13 cellular contexts compared by ENCODE assay signal in the genomic region with DNA sequence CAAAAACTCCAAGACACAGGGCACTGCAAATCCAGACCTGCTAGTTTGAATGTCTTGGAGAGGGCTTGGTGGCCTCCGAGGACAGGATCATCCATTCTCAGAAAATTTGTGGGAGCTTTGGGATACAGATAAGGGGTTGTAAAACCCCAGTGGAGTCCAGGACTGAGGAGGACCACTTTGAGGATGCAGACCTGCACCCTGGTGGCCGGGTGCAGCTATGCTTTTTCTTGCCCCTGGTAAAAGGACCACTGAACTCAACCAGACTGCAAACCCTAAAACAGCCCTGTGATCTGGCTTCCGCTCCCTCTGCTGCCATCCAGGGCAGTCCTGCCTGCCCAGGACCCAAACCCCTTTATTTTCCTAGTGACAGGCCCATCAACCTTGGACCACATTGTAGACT.
DNase-seq lines count a peak whose midpoint lies in the region; ATAC-seq, FAIRE-seq and TF ChIP-seq lines count a peak whose summit lies in the region.
"Had no signal": no experiment of that assay in that cellular context is flagged by ENCODE, and none has a peak within 500 bp of the region (broad histone marks: within the 10 kb centered on the region; RNA-seq: fewer than 3 reads in every experiment).

No MANE protein-coding gene starts in this region.

- H3K27ac Mint-ChIP-seq in HFFc6 (no peak overlapping the region), astrocyte (ENCODE audit: unreplicated experiment) (no peak overlapping the region)
- H3K27ac Mint-ChIP-seq: activated naive CD8-positive, alpha-beta T cell had no signal

- intact Hi-C loops in esophagus muscularis mucosa (cut with DNase I) = no loop called here

- no peak overlapping the region for H2AFZ ChIP-seq in astrocyte (ENCODE audit: low read depth, low read length)

- ATAC-seq in GM19324 (IDR thresholded peaks at IDR 0.05; ENCODE audit: low FRiP score, unreplicated experiment) = no peak

- H3K79me2 ChIP-seq in astrocyte (ENCODE audit: insufficient read depth, low read length) = no peaks in the 10 kb centered on the region

- 90% methylated on average over 3 of the region's 3 CpGs for WGBS in esophagus muscularis mucosa

- H3K9me3 ChIP-seq in astrocyte (ENCODE audit: insufficient read depth, low read depth, low read length) = no peaks in the 10 kb centered on the region
- H3K9me3 ChIP-seq in esophagus muscularis mucosa = peaks cover 0 to 2% (median under 1%) of the 10 kb centered on the region in 4 donors
- H3K9me3 ChIP-seq: neutrophil had no signal

- H3K4me3 Mint-ChIP-seq in HFFc6 (no peak overlapping the region), astrocyte (ENCODE audit: unreplicated experiment) (no peak overlapping the region)
- H3K4me3 Mint-ChIP-seq: activated naive CD8-positive, alpha-beta T cell had no signal

- DNase-seq in EH (ENCODE audit: low read depth) (peak; percentile 21), HFFc6 (no peak), astrocyte (ENCODE audit: low read depth) (no peak), kidney epithelial cell (ENCODE audit: low read depth) (no peak), NCI-H1048 (lab: John Stamatoyannopoulos, UW) (no peak), esophagus muscularis mucosa (ENCODE audit: extremely low spot score) (no peak)
- no peak for DNase-seq in stimulated activated CD4-positive, alpha-beta T cell treated with anti-CD3 and anti-CD28 coated beads, Interleukin-15, amount 100 ng/mL, for 24 hours
- DNase-seq: activated CD4-positive, alpha-beta T cell treated with anti-CD3 and anti-CD28 coated beads, Interleukin-2, amount 50 U/mL, for 48 hours; NCI-H1930; SIG-M5 had no signal

- H4K20me1 ChIP-seq in astrocyte (ENCODE audit: insufficient read depth, low read length) = no peaks in the 10 kb centered on the region

- no peak overlapping the region for H3K27ac ChIP-seq in astrocyte (ENCODE audit: low read depth, low read length)
- H3K27ac ChIP-seq in esophagus muscularis mucosa (replicated peaks in 1 of 4) = no peak overlapping the region
- H3K27ac ChIP-seq: neutrophil had no signal

- no peaks in the 10 kb centered on the region for H3K36me3 Mint-ChIP-seq in HFFc6 (ENCODE audit: low read depth)
- H3K36me3 Mint-ChIP-seq in astrocyte (ENCODE audit: low read depth, unreplicated experiment) = no peaks in the 10 kb centered on the region
- H3K36me3 Mint-ChIP-seq: activated naive CD8-positive, alpha-beta T cell had no signal

- H3K4me2 ChIP-seq in astrocyte (ENCODE audit: low read length) = no peak overlapping the region

- H3K9me3 Mint-ChIP-seq in HFFc6 (no peaks in the 10 kb centered on the region), astrocyte (ENCODE audit: unreplicated experiment) (peaks cover 4% of the 10 kb centered on the region)

- TF ChIP-seq CTCF in HFFc6 (IDR thresholded peaks at IDR 0.05) (peak; percentile 71), astrocyte (IDR thresholded peaks at IDR 0.05; ENCODE audit: insufficient read depth, low read depth, low read length) (peak; percentile 11), kidney epithelial cell (IDR thresholded peaks at IDR 0.05; ENCODE audit: insufficient read depth, low read length, poor library complexity, severe bottlenecking) (peak; percentile 31), esophagus muscularis mucosa (IDR thresholded peaks at IDR 0.05) (no peak)

- peaks cover 9% of the 10 kb centered on the region for H3K4me1 Mint-ChIP-seq in HFFc6 (ENCODE audit: low read depth)
- H3K4me1 Mint-ChIP-seq in astrocyte (ENCODE audit: low read depth, unreplicated experiment) = peaks cover 3% of the 10 kb centered on the region

- no peaks in the 10 kb centered on the region for H3K36me3 ChIP-seq in astrocyte (ENCODE audit: insufficient read depth, low read length)
- H3K36me3 ChIP-seq in kidney epithelial cell (ENCODE audit: control insufficient read depth, insufficient read depth, low read length) = no peaks in the 10 kb centered on the region
- no peaks in the 10 kb centered on the region for H3K36me3 ChIP-seq in esophagus muscularis mucosa
- H3K36me3 ChIP-seq: neutrophil had no signal

- H3K27me3 Mint-ChIP-seq in HFFc6 (ENCODE audit: insufficient read depth) (no peaks in the 10 kb centered on the region), astrocyte (ENCODE audit: low read depth, unreplicated experiment) (peaks cover 2% of the 10 kb centered on the region)
- H3K27me3 Mint-ChIP-seq: activated naive CD8-positive, alpha-beta T cell had no signal

- no peak overlapping the region for H3K9ac ChIP-seq in astrocyte (ENCODE audit: low read length)

- TF ChIP-seq EP300 in esophagus muscularis mucosa (IDR thresholded peaks at IDR 0.05) = no peak

- TF ChIP-seq POLR2A in esophagus muscularis mucosa (IDR thresholded peaks at IDR 0.05; ENCODE audit: low read depth) = no peak

- H3K4me3 ChIP-seq in astrocyte (ENCODE audit: insufficient read depth, low read depth, low read length) (no peak overlapping the region), kidney epithelial cell (ENCODE audit: low read depth, low read length) (no peak overlapping the region), esophagus muscularis mucosa (no peak overlapping the region)

- FAIRE-seq in astrocyte (lab: Jason Lieb, UNC) = no peak

- H3K27me3 ChIP-seq in astrocyte (ENCODE audit: insufficient read depth, low read length) (no peaks in the 10 kb centered on the region), kidney epithelial cell (ENCODE audit: control insufficient read depth, insufficient read depth, low read length) (no peaks in the 10 kb centered on the region), esophagus muscularis mucosa (peaks cover 0 to 4% (median 0%) of the 10 kb centered on the region in 4 donors)
- H3K27me3 ChIP-seq: neutrophil had no signal

- H3K4me1 ChIP-seq in astrocyte (ENCODE audit: insufficient read depth, low read length) (no peaks in the 10 kb centered on the region), esophagus muscularis mucosa (no peaks in the 10 kb centered on the region)

Comparison
In these comparisons a context has a peak if more than half of its experiments do, and no peak if none do; other contexts are left out.
1. CTCF ChIP-seq: peak in HFFc6 (single experiment), astrocyte (single experiment) and kidney epithelial cell (single experiment); none in esophagus muscularis mucosa (0 of 3).